In the genomic region with DNA sequence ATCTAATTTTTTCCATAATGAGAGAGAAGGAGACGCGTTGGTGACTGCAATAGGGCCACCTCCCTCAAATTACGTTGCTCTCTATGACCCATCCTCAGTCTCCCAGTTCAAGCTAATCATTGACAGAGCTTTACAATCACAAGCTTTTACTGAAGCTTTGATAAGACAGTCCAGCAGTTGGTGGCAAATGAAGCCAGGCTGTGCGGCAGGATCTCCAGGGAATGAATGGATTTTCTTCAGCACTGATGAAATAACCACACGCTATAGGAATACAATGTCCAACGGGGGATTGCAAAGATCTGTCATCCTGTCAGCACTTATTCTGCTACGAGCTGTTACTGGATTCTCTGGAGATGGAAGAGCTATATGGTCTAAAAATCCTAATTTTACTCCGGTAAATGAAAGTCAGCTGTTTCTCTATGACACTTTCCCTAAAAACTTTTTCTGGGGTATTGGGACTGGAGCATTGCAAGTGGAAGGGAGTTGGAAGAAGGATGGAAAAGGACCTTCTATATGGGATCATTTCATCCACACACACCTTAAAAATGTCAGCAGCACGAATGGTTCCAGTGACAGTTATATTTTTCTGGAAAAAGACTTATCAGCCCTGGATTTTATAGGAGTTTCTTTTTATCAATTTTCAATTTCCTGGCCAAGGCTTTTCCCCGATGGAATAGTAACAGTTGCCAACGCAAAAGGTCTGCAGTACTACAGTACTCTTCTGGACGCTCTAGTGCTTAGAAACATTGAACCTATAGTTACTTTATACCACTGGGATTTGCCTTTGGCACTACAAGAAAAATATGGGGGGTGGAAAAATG, we compare ENCODE assay signal across 19 cellular contexts. TPM values are rescaled to one million over a fixed set of nuclear protein-coding genes. Genes with fewer than 3 reads are reported as not detected.
DNase-seq lines count a peak whose midpoint lies in the region; ATAC-seq and TF ChIP-seq lines count a peak whose summit lies in the region.
"Had no signal": no experiment of that assay in that cellular context is flagged by ENCODE, and none has a peak within 500 bp of the region (broad histone marks: within the 10 kb centered on the region; RNA-seq: fewer than 3 reads in every experiment).

Gene KLB (plus strand): TSS at position 168 of the 821 bp plus-strand sequence. CDS start 20 bp downstream, at position 188.

- H3K27me3 Mint-ChIP-seq in glutamatergic neuron (ENCODE audit: unreplicated experiment) = no peaks in the 10 kb centered on the region
- no peaks in the 10 kb centered on the region for H3K27me3 Mint-ChIP-seq in activated T-cell treated with anti-CD3 and anti-CD28 coated beads, Interleukin-2, amount 50 U/mL, for 24 hours
- H3K27me3 Mint-ChIP-seq: stimulated activated memory B cell treated with anti-CD40 and anti-IgM and Interleukin-4, amounts not matched to agents 10 μg/mL and 1 μg/mL and 100 μg/mL, for 72 hours had no signal

- ATAC-seq in GM21526 (IDR thresholded peaks at IDR 0.05; ENCODE audit: low FRiP score, unreplicated experiment) (no peak), upper lobe of left lung (ENCODE audit: low FRiP score in 2 of 2) (no peak)
- ATAC-seq: stimulated activated memory B cell treated with anti-CD40 and anti-IgM and Interleukin-4, amounts not matched to agents 10 μg/mL and 1 μg/mL and 100 μg/mL, for 72 hours had no signal

- H3K9me3 ChIP-seq in upper lobe of left lung = no peaks in the 10 kb centered on the region
- H3K9me3 ChIP-seq: BLaER1 treated with 17β-estradiol and CSF1 and Interleukin-3, amounts not matched to agents 10 nM and 100 nM; vagina had no signal

- peak within 1 kb of the TSS; percentile 14 for H3K27ac Mint-ChIP-seq in glutamatergic neuron (ENCODE audit: unreplicated experiment)
- no peak within 1 kb of the TSS for H3K27ac Mint-ChIP-seq in activated T-cell treated with anti-CD3 and anti-CD28 coated beads, Interleukin-2, amount 50 U/mL, for 24 hours
- H3K27ac Mint-ChIP-seq: neural progenitor cell; stimulated activated memory B cell treated with anti-CD40 and anti-IgM and Interleukin-4, amounts not matched to agents 10 μg/mL and 1 μg/mL and 100 μg/mL, for 72 hours had no signal

- no peaks in the 10 kb centered on the region for H3K9me3 Mint-ChIP-seq in glutamatergic neuron (ENCODE audit: unreplicated experiment)
- no peaks in the 10 kb centered on the region for H3K9me3 Mint-ChIP-seq in activated T-cell treated with anti-CD3 and anti-CD28 coated beads, Interleukin-2, amount 50 U/mL, for 24 hours
- H3K9me3 Mint-ChIP-seq: neural progenitor cell; stimulated activated memory B cell treated with anti-CD40 and anti-IgM and Interleukin-4, amounts not matched to agents 10 μg/mL and 1 μg/mL and 100 μg/mL, for 72 hours had no signal

- WGBS in upper lobe of left lung, 2 donors = 51 to 54% methylated on average over 12 of the region's 12 CpGs

- TF ChIP-seq EP300 in upper lobe of left lung (IDR thresholded peaks at IDR 0.05) = no peak

- H3K4me3 Mint-ChIP-seq in glutamatergic neuron (ENCODE audit: unreplicated experiment) = peak within 1 kb of the TSS; percentile 4
- no peak within 1 kb of the TSS for H3K4me3 Mint-ChIP-seq in activated T-cell treated with anti-CD3 and anti-CD28 coated beads, Interleukin-2, amount 50 U/mL, for 24 hours
- H3K4me3 Mint-ChIP-seq: neural progenitor cell; stimulated activated memory B cell treated with anti-CD40 and anti-IgM and Interleukin-4, amounts not matched to agents 10 μg/mL and 1 μg/mL and 100 μg/mL, for 72 hours had no signal

- no peak for TF ChIP-seq POLR2A in upper lobe of left lung (IDR thresholded peaks at IDR 0.05)

- H3K27ac ChIP-seq in upper lobe of left lung = no peak within 1 kb of the TSS
- H3K27ac ChIP-seq: BLaER1 treated with 17β-estradiol and CSF1 and Interleukin-3, amounts not matched to agents 10 nM and 100 nM; neural progenitor cell; PC-9; vagina; VCaP had no signal

- TF ChIP-seq CTCF in glutamatergic neuron (IDR thresholded peaks at IDR 0.05; ENCODE audit: partially characterized antibody, unreplicated experiment) (no peak), upper lobe of left lung (IDR thresholded peaks at IDR 0.05) (no peak)

- no peaks in the 10 kb centered on the region for H3K36me3 Mint-ChIP-seq in glutamatergic neuron (ENCODE audit: unreplicated experiment)
- no peaks in the 10 kb centered on the region for H3K36me3 Mint-ChIP-seq in activated T-cell treated with anti-CD3 and anti-CD28 coated beads, Interleukin-2, amount 50 U/mL, for 24 hours (ENCODE audit: low read depth)
- H3K36me3 Mint-ChIP-seq: neural progenitor cell; stimulated activated memory B cell treated with anti-CD40 and anti-IgM and Interleukin-4, amounts not matched to agents 10 μg/mL and 1 μg/mL and 100 μg/mL, for 72 hours had no signal

- H3K4me1 ChIP-seq in upper lobe of left lung = no peaks in the 10 kb centered on the region
- H3K4me1 ChIP-seq: BLaER1 treated with 17β-estradiol and CSF1 and Interleukin-3, amounts not matched to agents 10 nM and 100 nM; neural progenitor cell; vagina had no signal

- no peaks in the 10 kb centered on the region for H3K27me3 ChIP-seq in upper lobe of left lung
- H3K27me3 ChIP-seq: BLaER1 treated with 17β-estradiol and CSF1 and Interleukin-3, amounts not matched to agents 10 nM and 100 nM; neural progenitor cell; vagina had no signal

- peak within 1 kb of the TSS; percentile 6 for H3K4me3 ChIP-seq in skeletal muscle cell (ENCODE audit: low read depth, low read length)
- no peak within 1 kb of the TSS for H3K4me3 ChIP-seq in upper lobe of left lung
- H3K4me3 ChIP-seq: BLaER1 treated with 17β-estradiol and CSF1 and Interleukin-3, amounts not matched to agents 10 nM and 100 nM; neural progenitor cell; PC-9; vagina had no signal

- peaks cover 10% of the 10 kb centered on the region for H3K4me1 Mint-ChIP-seq in glutamatergic neuron (ENCODE audit: low read depth, unreplicated experiment)
- no peaks in the 10 kb centered on the region for H3K4me1 Mint-ChIP-seq in activated T-cell treated with anti-CD3 and anti-CD28 coated beads, Interleukin-2, amount 50 U/mL, for 24 hours (ENCODE audit: low read depth)
- H3K4me1 Mint-ChIP-seq: neural progenitor cell; stimulated activated memory B cell treated with anti-CD40 and anti-IgM and Interleukin-4, amounts not matched to agents 10 μg/mL and 1 μg/mL and 100 μg/mL, for 72 hours had no signal

- DNase-seq in DMS53 (lab: John Stamatoyannopoulos, UW) (peak; percentile 88), SW480 (ENCODE audit: low spot score) (peak; percentile 31), glutamatergic neuron (peak; percentile 24), skeletal muscle cell (ENCODE audit: low read depth) (peak; percentile 55), upper lobe of left lung (no peak)
- DNase-seq in activated T-cell treated with anti-CD3 and anti-CD28 coated beads, Interleukin-2, amount 50 U/mL, for 24 hours = no peak
- DNase-seq in activated CD8-positive, alpha-beta memory T cell treated with anti-CD3 and anti-CD28 coated beads for 24 hours = no peak
- DNase-seq: activated effector memory CD4-positive, alpha-beta T cell treated with anti-CD3 and anti-CD28 coated beads, Interleukin-2, amount 50 U/mL, for 16 hours; aorta; NCI-H1694; NCI-H524; PC-9 had no signal

- no peaks in the 10 kb centered on the region for H3K36me3 ChIP-seq in upper lobe of left lung
- H3K36me3 ChIP-seq: BLaER1 treated with 17β-estradiol and CSF1 and Interleukin-3, amounts not matched to agents 10 nM and 100 nM; neural progenitor cell; vagina had no signal

RNA-seq across cellular contexts. Expression of gene KLB, which starts in this region (rescaled TPM):
- total RNA-seq in glutamatergic neuron (ENCODE audit: unreplicated experiment) (not detected), upper lobe of left lung (1 to 10 TPM in 3 of 6 donors, under 1 TPM in 3; 0.20 to 9.0 (median 0.84) TPM)
- total RNA-seq: aorta, Daoy, PC-9 had no signal

Comparison
In these comparisons a context has a peak if more than half of its experiments do, and no peak if none do; other contexts are left out.
1. Peak in DNase-seq in glutamatergic neuron; RNA of the gene not detected or under 1 TPM.
2. DNase-seq: peak in DMS53 (single experiment), SW480 (single experiment) and skeletal muscle cell (single experiment); none in activated T-cell treated with anti-CD3 and anti-CD28 coated beads, Interleukin-2, amount 50 U/mL, for 24 hours (single experiment), activated CD8-positive, alpha-beta memory T cell treated with anti-CD3 and anti-CD28 coated beads for 24 hours (single experiment) and upper lobe of left lung (0 of 2).